In genomic region chr12:114938487-114939210, GRCh38 we compare ENCODE assay signal across 18 cellular contexts.
DNase-seq lines count a peak whose midpoint lies in the region; ATAC-seq and TF ChIP-seq lines count a peak whose summit lies in the region.
"Had no signal": no experiment of that assay in that cellular context is flagged by ENCODE, and none has a peak within 500 bp of the region (broad histone marks: within the 10 kb centered on the region; RNA-seq: fewer than 3 reads in every experiment).

No MANE protein-coding gene starts in this region.

- H3K4me1 Mint-ChIP-seq in neural crest cell, result peaks cover 35% of the 10 kb centered on the region
- H3K4me1 Mint-ChIP-seq: B cell; CD8-positive, alpha-beta memory T cell had no signal

- H3K27me3 Mint-ChIP-seq in neural crest cell (ENCODE audit: low read depth), result no peaks in the 10 kb centered on the region
- H3K27me3 Mint-ChIP-seq: B cell; CD8-positive, alpha-beta memory T cell had no signal

- H3K36me3 Mint-ChIP-seq in neural crest cell (ENCODE audit: low read depth), result no peaks in the 10 kb centered on the region

- H3K9me3 Mint-ChIP-seq in neural crest cell, result peaks cover 7% of the 10 kb centered on the region

- peak overlapping the region; percentile 16 for H3K4me3 Mint-ChIP-seq in neural crest cell
- H3K4me3 Mint-ChIP-seq: B cell; CD8-positive, alpha-beta memory T cell had no signal

- TF ChIP-seq CTCF in neural crest cell (conservative IDR thresholded peaks at IDR 0.05), result no peak
- no peak for TF ChIP-seq CTCF in uterus (IDR thresholded peaks at IDR 0.05)

- no peaks in the 10 kb centered on the region for H3K36me3 ChIP-seq in uterus
- H3K36me3 ChIP-seq: SJSA1 had no signal

- intact Hi-C loops in sciatic nerve (cut with DNase I) (no loop called here), uterus (cut with DNase I; ENCODE audit: low total_unique reads) (no loop called here)

- peak overlapping the region; percentile 90 for H3K27ac Mint-ChIP-seq in neural crest cell (ENCODE audit: unreplicated experiment)
- H3K27ac Mint-ChIP-seq: B cell; CD8-positive, alpha-beta memory T cell had no signal

- peak in 49 of 56 donors; percentile 4 to 85 (median 45) for DNase-seq in amygdala (lab: John Stamatoyannopoulos, UW)
- peak; percentile 70 to 74 for DNase-seq in hippocampal formation (lab: John Stamatoyannopoulos, UW)
- peak; percentile 44 for DNase-seq in neural crest cell (ENCODE audit: low read depth, low spot score)
- no peak for DNase-seq in sciatic nerve (ENCODE audit: low spot score)
- DNase-seq in uterus, result no peak
- DNase-seq in RPMI8226, result no peak
- DNase-seq: ACHN; CD8-positive, alpha-beta memory T cell; Kasumi-1; NCI-H1417 treated with DMSO at 0.1 percent for 48 hours; NCI-H2029 treated with DMSO at 0.1 percent for 48 hours; NCI-H69; NK-92 treated with Interleukin-12 subunit alpha and Interleukin-12 subunit beta, amount 100 ng/mL, for 24 hours; OCI-M1 had no signal

- no peaks in the 10 kb centered on the region for H3K27me3 ChIP-seq in uterus
- H3K27me3 ChIP-seq: SJSA1 had no signal

- ATAC-seq in sciatic nerve (peak; percentile 93), GM18502 (IDR thresholded peaks at IDR 0.05; ENCODE audit: poor library complexity, unreplicated experiment) (no peak), HG03025 (IDR thresholded peaks at IDR 0.05; ENCODE audit: low FRiP score, unreplicated experiment) (no peak)

- H3K9me3 ChIP-seq in uterus, result no peaks in the 10 kb centered on the region

- no peak for TF ChIP-seq POLR2A in uterus (IDR thresholded peaks at IDR 0.05)

- no peak overlapping the region for H3K4me3 ChIP-seq in uterus
- H3K4me3 ChIP-seq: SJSA1 had no signal

- H3K4me1 ChIP-seq in uterus, result no peaks in the 10 kb centered on the region

- H3K27ac ChIP-seq in uterus, result no peak overlapping the region
- H3K27ac ChIP-seq: SJSA1 had no signal

Comparison
In these comparisons a context has a peak if more than half of its experiments do, and no peak if none do; other contexts are left out.
1. DNase-seq: peak in amygdala (49 of 56), hippocampal formation (2 of 2) and neural crest cell (single experiment); none in sciatic nerve (single experiment), uterus (0 of 2) and RPMI8226 (single experiment).